8 cellular contexts compared by ENCODE assay signal in genomic region chr11:57456960-57457642, GRCh38. TPM values are rescaled to one million over a fixed set of nuclear protein-coding genes. Genes with fewer than 3 reads are reported as not detected.
DNase-seq lines count a peak whose midpoint lies in the region; ATAC-seq and TF ChIP-seq lines count a peak whose summit lies in the region.

No MANE protein-coding gene starts in this region.

- peak; percentile 53 for ATAC-seq in GM21576 (IDR thresholded peaks at IDR 0.05; ENCODE audit: unreplicated experiment)

- no peaks in the 10 kb centered on the region for H3K36me3 Mint-ChIP-seq in osteocyte (ENCODE audit: unreplicated experiment)
- H3K36me3 Mint-ChIP-seq in type B pancreatic cell, result no peaks in the 10 kb centered on the region

- peak; percentile 85 for DNase-seq in Daoy (ENCODE audit: low read depth)
- peak; percentile 81 for DNase-seq in KBM-7
- peak; percentile 74 to 84 for DNase-seq in SJSA1 (ENCODE audit: low read depth in 1 of 2, low spot score in 2 of 2)
- peak; percentile 69 for DNase-seq in activated gamma-delta T cell treated with Interleukin-2 at 50 U/mL for 16 hours
- peak; percentile 76 for DNase-seq in germinal center (ENCODE audit: low spot score)
- DNase-seq in osteocyte (ENCODE audit: extremely low spot score, unreplicated experiment), result peak; percentile 95
- DNase-seq in type B pancreatic cell (ENCODE audit: extremely low spot score, unreplicated experiment), result peak; percentile 86

- peaks cover 31% of the 10 kb centered on the region for H3K4me1 ChIP-seq in SJSA1 (replicated peaks)

- no peaks in the 10 kb centered on the region for H3K36me3 ChIP-seq in SJSA1

- H3K4me3 Mint-ChIP-seq in osteocyte (ENCODE audit: unreplicated experiment) (peak overlapping the region; percentile 56), type B pancreatic cell (peak overlapping the region; percentile 83)

- no peaks in the 10 kb centered on the region for H3K9me3 ChIP-seq in SJSA1 (replicated peaks)

- TF ChIP-seq CTCF in osteocyte (IDR thresholded peaks at IDR 0.05) (peak; percentile 99), type B pancreatic cell (conservative IDR thresholded peaks at IDR 0.05) (peak; percentile 98)

- H3K9me3 Mint-ChIP-seq in osteocyte (ENCODE audit: unreplicated experiment), result no peaks in the 10 kb centered on the region
- no peaks in the 10 kb centered on the region for H3K9me3 Mint-ChIP-seq in type B pancreatic cell

- H3K4me3 ChIP-seq in SJSA1, result no peak overlapping the region

- H3K27me3 Mint-ChIP-seq in osteocyte (ENCODE audit: unreplicated experiment) (peaks cover 54% of the 10 kb centered on the region), type B pancreatic cell (peaks cover 82% of the 10 kb centered on the region)

- no peak overlapping the region for H3K27ac ChIP-seq in SJSA1

- peaks cover 57% of the 10 kb centered on the region for H3K27me3 ChIP-seq in SJSA1 (replicated peaks)

- in situ Hi-C loops in KBM-7 (cut with MboI; ENCODE audit: low pct_unique_long_range_greater_than_20kb, low sequenced_read_pairs), result no loop called here

- no peak overlapping the region for H3K27ac Mint-ChIP-seq in osteocyte (ENCODE audit: unreplicated experiment)
- H3K27ac Mint-ChIP-seq in type B pancreatic cell, result peak overlapping the region; percentile 70

- H3K4me1 Mint-ChIP-seq in osteocyte (ENCODE audit: unreplicated experiment) (peaks cover 22% of the 10 kb centered on the region), type B pancreatic cell (ENCODE audit: unreplicated experiment) (peaks cover 18% of the 10 kb centered on the region)

RNA-seq across cellular contexts. Expression of gene RTN4RL2, which starts 3.2 kb away (rescaled TPM):
- total RNA-seq in Daoy (2014; rRNA removed; shearing (Covaris generic)), result 0.23 TPM in 1 of 2 replicates, not detected in the other
- not detected in 2 replicates for total RNA-seq in SJSA1 (2014; rRNA removed; shearing (Covaris generic))
- total RNA-seq in osteocyte, result 0.81 and 0.84 TPM in 2 replicates
- total RNA-seq in type B pancreatic cell (ENCODE audit: low replicate concordance), result 8.6 and 10.4 TPM in 2 replicates

RNA-seq across cellular contexts. Expression of gene SLC43A3, which starts 30.2 kb away (rescaled TPM):
- 122 and 135 TPM in 2 replicates for total RNA-seq in Daoy (2014; rRNA removed; shearing (Covaris generic))
- total RNA-seq in SJSA1 (2014; rRNA removed; shearing (Covaris generic)), result 49.5 and 62.2 TPM in 2 replicates
- 14.9 and 17.1 TPM in 2 replicates for total RNA-seq in osteocyte
- 14.0 and 20.4 TPM in 2 replicates for total RNA-seq in type B pancreatic cell (ENCODE audit: low replicate concordance)

RNA-seq across cellular contexts. Expression of gene SLC43A1, which starts 58.4 kb away (rescaled TPM):
- total RNA-seq in Daoy (2014; rRNA removed; shearing (Covaris generic)), result 5.6 and 9.0 TPM in 2 replicates
- total RNA-seq in SJSA1 (2014; rRNA removed; shearing (Covaris generic)), result 6.0 and 6.4 TPM in 2 replicates
- 14.3 and 16.2 TPM in 2 replicates for total RNA-seq in osteocyte
- 19.0 and 20.8 TPM in 2 replicates for total RNA-seq in type B pancreatic cell (ENCODE audit: low replicate concordance)
